In the genomic region with DNA sequence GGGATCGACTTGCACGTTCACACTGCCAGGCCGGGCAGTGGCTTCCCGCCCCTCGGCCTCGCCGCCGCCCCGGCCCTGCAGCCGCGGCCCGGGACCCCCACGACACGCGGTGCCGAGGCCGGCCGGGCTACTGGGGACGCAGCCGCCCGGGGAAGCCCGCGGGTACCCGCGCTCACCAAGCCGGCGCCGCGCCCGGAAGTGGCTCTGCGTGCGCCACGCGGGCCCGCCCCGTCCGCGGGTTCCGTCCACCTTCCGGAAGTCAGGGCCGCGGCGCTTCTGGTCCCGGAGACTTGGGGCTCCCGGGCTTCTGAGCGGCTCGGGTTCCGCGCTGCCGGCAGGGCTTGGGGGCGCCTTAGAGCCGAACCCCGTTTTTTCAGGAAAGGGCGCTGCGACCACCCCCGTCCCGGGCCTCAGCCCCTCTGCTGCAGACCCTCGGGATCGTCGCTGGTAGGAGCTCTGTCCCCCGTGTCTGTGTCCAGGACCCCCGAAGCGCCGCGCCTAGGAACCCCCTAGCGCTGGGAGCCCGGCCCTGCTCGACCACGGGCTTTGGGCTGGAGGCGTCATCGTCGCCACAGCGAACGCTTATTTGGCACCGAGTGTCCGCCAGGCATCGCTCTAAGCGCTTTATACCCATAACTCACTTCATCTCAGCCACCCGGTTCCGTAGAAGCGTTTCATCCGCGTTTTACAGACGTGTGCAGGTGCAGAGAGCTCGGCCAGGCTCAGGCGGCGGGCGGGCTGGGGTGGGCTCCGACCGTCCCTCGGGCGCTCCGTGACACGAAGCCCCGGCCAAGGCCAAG, we compare ENCODE assay signal across 1 cellular context.
A peak's percentile ranks its signal among the peaks of the same experiment; 100 is the strongest.
TF ChIP-seq lines count a peak whose summit lies in the region.

A gene with protein sequence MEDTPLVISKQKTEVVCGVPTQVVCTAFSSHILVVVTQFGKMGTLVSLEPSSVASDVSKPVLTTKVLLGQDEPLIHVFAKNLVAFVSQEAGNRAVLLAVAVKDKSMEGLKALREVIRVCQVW (minus strand): TSS at position 200 of the 800 bp plus-strand sequence. CDS start 693 bp downstream, outside the sequence.

TF ChIP-seq in K562, 482 proteins besides CTCF, POLR2A, EP300 and RAD21 (continued from another document):
- TF ChIP-seq, protein P1, sequence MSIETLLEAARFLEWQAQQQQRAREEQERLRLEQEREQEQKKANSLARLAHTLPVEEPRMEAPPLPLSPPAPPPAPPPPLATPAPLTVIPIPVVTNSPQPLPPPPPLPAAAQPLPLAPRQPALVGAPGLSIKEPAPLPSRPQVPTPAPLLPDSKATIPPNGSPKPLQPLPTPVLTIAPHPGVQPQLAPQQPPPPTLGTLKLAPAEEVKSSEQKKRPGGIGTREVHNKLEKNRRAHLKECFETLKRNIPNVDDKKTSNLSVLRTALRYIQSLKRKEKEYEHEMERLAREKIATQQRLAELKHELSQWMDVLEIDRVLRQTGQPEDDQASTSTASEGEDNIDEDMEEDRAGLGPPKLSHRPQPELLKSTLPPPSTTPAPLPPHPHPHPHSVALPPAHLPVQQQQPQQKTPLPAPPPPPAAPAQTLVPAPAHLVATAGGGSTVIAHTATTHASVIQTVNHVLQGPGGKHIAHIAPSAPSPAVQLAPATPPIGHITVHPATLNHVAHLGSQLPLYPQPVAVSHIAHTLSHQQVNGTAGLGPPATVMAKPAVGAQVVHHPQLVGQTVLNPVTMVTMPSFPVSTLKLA (conservative IDR thresholded peaks at IDR 0.05): peak; percentile 73 to 89; a peak in 3 of 4 replicates
- no peak for TF ChIP-seq POLR3A (IDR thresholded peaks at IDR 0.05; ENCODE audit: borderline replicate concordance, extremely low read depth, insufficient read depth, insufficient read length)
- TF ChIP-seq LCOR (CRISPR knock-in tag; IDR thresholded peaks at IDR 0.05): peak; percentile 62; the same call in 1 of the 2 replicates
- peak in 1 of 2 experiments; percentile 45; a peak in 2 of 4 replicates for TF ChIP-seq NRF1 (conservative IDR thresholded peaks at IDR 0.05 in 1 of 2, IDR thresholded peaks at IDR 0.05 in 1 of 2)
- TF ChIP-seq NCOA2 (IDR thresholded peaks at IDR 0.05; ENCODE audit: partially characterized antibody in 2 of 2): no peak
- TF ChIP-seq POLR2H (tag; IDR thresholded peaks at IDR 0.05; ENCODE audit: low read depth): no peak
- TF ChIP-seq GABPB2 (CRISPR knock-in tag; conservative IDR thresholded peaks at IDR 0.05): no peak
- TF ChIP-seq, protein P2, sequence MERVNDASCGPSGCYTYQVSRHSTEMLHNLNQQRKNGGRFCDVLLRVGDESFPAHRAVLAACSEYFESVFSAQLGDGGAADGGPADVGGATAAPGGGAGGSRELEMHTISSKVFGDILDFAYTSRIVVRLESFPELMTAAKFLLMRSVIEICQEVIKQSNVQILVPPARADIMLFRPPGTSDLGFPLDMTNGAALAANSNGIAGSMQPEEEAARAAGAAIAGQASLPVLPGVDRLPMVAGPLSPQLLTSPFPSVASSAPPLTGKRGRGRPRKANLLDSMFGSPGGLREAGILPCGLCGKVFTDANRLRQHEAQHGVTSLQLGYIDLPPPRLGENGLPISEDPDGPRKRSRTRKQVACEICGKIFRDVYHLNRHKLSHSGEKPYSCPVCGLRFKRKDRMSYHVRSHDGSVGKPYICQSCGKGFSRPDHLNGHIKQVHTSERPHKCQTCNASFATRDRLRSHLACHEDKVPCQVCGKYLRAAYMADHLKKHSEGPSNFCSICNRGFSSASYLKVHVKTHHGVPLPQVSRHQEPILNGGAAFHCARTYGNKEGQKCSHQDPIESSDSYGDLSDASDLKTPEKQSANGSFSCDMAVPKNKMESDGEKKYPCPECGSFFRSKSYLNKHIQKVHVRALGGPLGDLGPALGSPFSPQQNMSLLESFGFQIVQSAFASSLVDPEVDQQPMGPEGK (CRISPR knock-in tag; IDR thresholded peaks at IDR 0.05; ENCODE audit: borderline replicate concordance): no peak
- no peak for TF ChIP-seq CBX8 (IDR thresholded peaks at IDR 0.05; ENCODE audit: borderline replicate concordance, extremely low read depth, low read depth, low read length, poor library complexity, severe bottlenecking)
- TF ChIP-seq SIX5 (IDR thresholded peaks at IDR 0.05; ENCODE audit: borderline replicate concordance in 1 of 2, insufficient read depth in 1 of 2, low read depth in 1 of 2, low read length in 2 of 2): peak; percentile 38 to 46; a peak in 2 of 4 replicates
- no peak for TF ChIP-seq CBX2 (IDR thresholded peaks at IDR 0.05; ENCODE audit: insufficient read depth, low read length, poor library complexity, severe bottlenecking)
- TF ChIP-seq HDAC8 (tag; IDR thresholded peaks at IDR 0.05): no peak
- TF ChIP-seq, protein P3, sequence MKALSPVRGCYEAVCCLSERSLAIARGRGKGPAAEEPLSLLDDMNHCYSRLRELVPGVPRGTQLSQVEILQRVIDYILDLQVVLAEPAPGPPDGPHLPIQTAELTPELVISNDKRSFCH (CRISPR knock-in tag; IDR thresholded peaks at IDR 0.05): no peak
- TF ChIP-seq, protein P3 (tag; IDR thresholded peaks at IDR 0.05): peak; percentile 40; the same call in 1 of the 2 replicates
- TF ChIP-seq EZH2 (IDR thresholded peaks at IDR 0.05; ENCODE audit: borderline replicate concordance, low read depth, low read length): no peak
- TF ChIP-seq ZNF3 (CRISPR knock-in tag; IDR thresholded peaks at IDR 0.05): no peak
- no peak for TF ChIP-seq MTF1 (CRISPR knock-in tag; IDR thresholded peaks at IDR 0.05; ENCODE audit: borderline replicate concordance)
